In genomic region chr18:80108739-80109675, GRCh38 we compare ENCODE assay signal across 8 cellular contexts. TPM values are rescaled to one million over a fixed set of nuclear protein-coding genes. Genes with fewer than 3 reads are reported as not detected.
DNase-seq lines count a peak whose midpoint lies in the region; ATAC-seq, FAIRE-seq and TF ChIP-seq lines count a peak whose summit lies in the region.

Gene ADNP2, plus strand, starts transcription at chr18:80109262. Its CDS starts 8,281 bp downstream, at chr18:80117543.

- H3K4me3 ChIP-seq in right cardiac atrium (ENCODE audit: low read length) (peak within 1 kb of the TSS; percentile 99), uterus (peak within 1 kb of the TSS; percentile 50 to 67)

- intact Hi-C loops in right cardiac atrium (cut with DNase I) = no loop called here
- intact Hi-C loops in uterus (cut with DNase I; ENCODE audit: low total_unique reads) = no loop called here

- peak; percentile 85 for TF ChIP-seq POLR2A in GM12892 (IDR thresholded peaks at IDR 0.05; ENCODE audit: low read depth, low read length)
- TF ChIP-seq POLR2A in uterus (IDR thresholded peaks at IDR 0.05) = peak in 1 of 2 donors; percentile 59

- ATAC-seq in HG02798 (IDR thresholded peaks at IDR 0.05; ENCODE audit: poor library complexity, unreplicated experiment) = peak; percentile 73
- peak; percentile 91 to 96 for ATAC-seq in right cardiac atrium

- H3K27me3 ChIP-seq in right cardiac atrium (ENCODE audit: control insufficient read depth, insufficient read depth) (no peaks in the 10 kb centered on the region), uterus (no peaks in the 10 kb centered on the region)

- H3K4me3 Mint-ChIP-seq in T-helper 1 cell treated with Interleukin-12 subunit alpha and Interleukin-12 subunit beta and Interleukin-4 antibody, amounts not matched to agents 30 μg/mL and 1 μg/mL, for 36 hours = peak within 1 kb of the TSS; percentile 77

- peak; percentile 92 for FAIRE-seq in GM12892 (lab: Jason Lieb, UNC)

- peak; percentile 53 for DNase-seq in GM12892 (ENCODE audit: insufficient read length)
- DNase-seq in NCI-H146 (lab: John Stamatoyannopoulos, UW) = peak; percentile 92
- DNase-seq in amygdala (lab: John Stamatoyannopoulos, UW) = peak; percentile 14 to 98 (median 82)
- DNase-seq in right cardiac atrium = peak; percentile 86 to 91 (median 89)
- peak; percentile 88 for DNase-seq in pulmonary artery endothelial cell (ENCODE audit: low read depth, low spot score)
- DNase-seq in uterus = peak; percentile 76 to 82

- H3K27me3 Mint-ChIP-seq in T-helper 1 cell treated with Interleukin-12 subunit alpha and Interleukin-12 subunit beta and Interleukin-4 antibody, amounts not matched to agents 30 μg/mL and 1 μg/mL, for 36 hours (ENCODE audit: low read depth) = peaks cover 5% of the 10 kb centered on the region

- no peaks in the 10 kb centered on the region for H3K9me3 ChIP-seq in right cardiac atrium (ENCODE audit: control insufficient read depth, low read length)
- no peaks in the 10 kb centered on the region for H3K9me3 ChIP-seq in uterus

- TF ChIP-seq CTCF in uterus (IDR thresholded peaks at IDR 0.05) = no peak

- H3K9me3 Mint-ChIP-seq in T-helper 1 cell treated with Interleukin-12 subunit alpha and Interleukin-12 subunit beta and Interleukin-4 antibody, amounts not matched to agents 30 μg/mL and 1 μg/mL, for 36 hours = no peaks in the 10 kb centered on the region

- H3K36me3 Mint-ChIP-seq in T-helper 1 cell treated with Interleukin-12 subunit alpha and Interleukin-12 subunit beta and Interleukin-4 antibody, amounts not matched to agents 30 μg/mL and 1 μg/mL, for 36 hours (ENCODE audit: low read depth) = peaks cover 8% of the 10 kb centered on the region

- H3K4me1 ChIP-seq in right cardiac atrium (ENCODE audit: control insufficient read depth, insufficient read depth, low read length) (peaks cover 4% of the 10 kb centered on the region), uterus (peaks cover 0 to 4% of the 10 kb centered on the region in 2 donors)

- H3K27ac Mint-ChIP-seq in T-helper 1 cell treated with Interleukin-12 subunit alpha and Interleukin-12 subunit beta and Interleukin-4 antibody, amounts not matched to agents 30 μg/mL and 1 μg/mL, for 36 hours = peak within 1 kb of the TSS; percentile 84

- H3K4me1 Mint-ChIP-seq in T-helper 1 cell treated with Interleukin-12 subunit alpha and Interleukin-12 subunit beta and Interleukin-4 antibody, amounts not matched to agents 30 μg/mL and 1 μg/mL, for 36 hours (ENCODE audit: low read depth) = peaks cover 19% of the 10 kb centered on the region

- WGBS in right cardiac atrium = 2% methylated on average over 74 of the region's 76 CpGs

- no peaks in the 10 kb centered on the region for H3K36me3 ChIP-seq in uterus

- H3K27ac ChIP-seq in right cardiac atrium (ENCODE audit: low read length) (peak within 1 kb of the TSS; percentile 87), uterus (peak within 1 kb of the TSS; percentile 86 to 87)

RNA-seq across cellular contexts. Expression of gene ADNP2, which starts in this region (rescaled TPM):
- polyA plus RNA-seq in GM12892 (2012; ENCODE audit: missing spikeins) = 10.3 TPM
- total RNA-seq in right cardiac atrium (10 to 100 TPM; 12.0 to 14.7 (median 12.9) TPM), pulmonary artery endothelial cell (17.3 and 17.7 TPM in 2 replicates), uterus (10 to 100 TPM in 2 of 4 donors, 1 to 10 TPM in 2; 6.2 to 24.0 (median 14.7) TPM)
- polyA plus RNA-seq in right cardiac atrium = 4.1 TPM

Comparison
In these comparisons a context has a peak if more than half of its experiments do, and no peak if none do; other contexts are left out.
1. Peak in every context shown above with its lines: DNase-seq, ATAC-seq, H3K4me3 ChIP-seq and H3K27ac ChIP-seq.